Comparison of ENCODE assay signal across 12 cellular contexts in the genomic region with DNA sequence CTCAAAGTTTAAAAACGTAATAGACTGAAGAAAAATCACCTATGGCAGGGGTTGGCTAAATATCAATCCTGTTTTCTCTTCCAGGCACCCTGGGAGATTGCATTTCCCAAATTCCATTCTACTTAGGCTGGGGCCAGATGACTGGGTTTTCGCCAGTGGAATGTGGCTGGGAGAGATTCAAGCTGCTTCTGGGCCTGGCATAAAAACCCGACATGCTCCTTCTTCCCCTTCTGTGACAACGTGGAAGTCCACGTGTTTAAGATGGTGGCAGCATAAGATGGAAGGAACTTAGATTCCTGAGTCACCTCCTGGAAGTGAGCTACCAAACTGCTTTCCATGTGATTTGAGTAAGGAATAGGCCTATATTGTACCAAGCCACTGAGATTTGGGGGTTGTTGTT.
DNase-seq lines count a peak whose midpoint lies in the region; ATAC-seq and TF ChIP-seq lines count a peak whose summit lies in the region.
"Had no signal": no experiment of that assay in that cellular context is flagged by ENCODE, and none has a peak within 500 bp of the region (broad histone marks: within the 10 kb centered on the region; RNA-seq: fewer than 3 reads in every experiment).

No MANE protein-coding gene starts in this region.

- DNase-seq in AG04449 (ENCODE audit: low read depth, low spot score) (peak; percentile 87), HS-5 (ENCODE audit: low read depth) (peak; percentile 86), brain microvascular endothelial cell (peak; percentile 82), kidney tubule cell (ENCODE audit: low spot score) (peak; percentile 98), GOT3 (lab: John Stamatoyannopoulos, UW) (no peak), OCI-M2 (lab: John Stamatoyannopoulos, UW; ENCODE audit: unreplicated experiment) (no peak)
- DNase-seq: activated T-cell treated with anti-CD3 and anti-CD28 coated beads, Interleukin-2, amount 50 U/mL, for 48 hours; CD8-positive, alpha-beta memory T cell; NCI-H526 had no signal

- H3K27ac ChIP-seq in brain microvascular endothelial cell: peak overlapping the region; percentile 29

- TF ChIP-seq CTCF in AG04449 (IDR thresholded peaks at IDR 0.05; ENCODE audit: insufficient read depth, low read length, missing control alignments) (no peak), brain microvascular endothelial cell (IDR thresholded peaks at IDR 0.05; ENCODE audit: low read depth, low read length, missing control alignments) (no peak)

- CTCF ChIA-PET in AG04449 (lab: Yijun Ruan, JAX): interaction anchor here (0.8 to 6.8 kb wide), 7 partner anchors 10 to 126 kb away, joined by 3 to 96 read pairs (median 12); a partner anchor contains a TSS

- in situ Hi-C loops in brain microvascular endothelial cell (cut with HindIII; ENCODE audit: low pct_ligation_motif_present, low sequenced_read_pairs): no loop called here

- POLR2A ChIA-PET in AG04449 (lab: Yijun Ruan, JAX): interaction anchor here (1.4 kb wide), 1 partner anchor 34 kb away, joined by 4 read pairs; no protein-coding TSS in a partner anchor

- ATAC-seq in GM18511 (IDR thresholded peaks at IDR 0.05; ENCODE audit: unreplicated experiment) (no peak), HG03108 (IDR thresholded peaks at IDR 0.05; ENCODE audit: unreplicated experiment) (no peak)
- ATAC-seq: left lobe of liver had no signal

- H3K27me3 ChIP-seq in brain microvascular endothelial cell (replicated peaks): no peaks in the 10 kb centered on the region

- H3K4me3 ChIP-seq in AG04449 (ENCODE audit: low read depth, low read length) (no peak overlapping the region), brain microvascular endothelial cell (ENCODE audit: low read depth, low read length) (no peak overlapping the region)

- no peaks in the 10 kb centered on the region for H3K36me3 ChIP-seq in brain microvascular endothelial cell (replicated peaks)

Comparison
In these comparisons a context has a peak if more than half of its experiments do, and no peak if none do; other contexts are left out.
1. DNase-seq: peak in AG04449 (single experiment), HS-5 (single experiment), brain microvascular endothelial cell (single experiment) and kidney tubule cell (single experiment); none in GOT3 (single experiment) and OCI-M2 (single experiment).